In genomic region chr1:67717876-67718275, GRCh38 we compare ENCODE assay signal across 21 cellular contexts. TPM values are rescaled to one million over a fixed set of nuclear protein-coding genes. Genes with fewer than 3 reads are reported as not detected.
DNase-seq lines count a peak whose midpoint lies in the region; ATAC-seq and TF ChIP-seq lines count a peak whose summit lies in the region.
"Had no signal": no experiment of that assay in that cellular context is flagged by ENCODE, and none has a peak within 500 bp of the region (broad histone marks: within the 10 kb centered on the region; RNA-seq: fewer than 3 reads in every experiment).

No MANE protein-coding gene starts in this region.

- H2AFZ ChIP-seq in GM23338: no peak overlapping the region

- peaks cover 15% of the 10 kb centered on the region; the same call in 2 of the 3 replicates for H3K4me1 Mint-ChIP-seq in GM23338
- H3K4me1 Mint-ChIP-seq: CD4-positive, CD25-positive, alpha-beta regulatory T cell; stimulated activated effector memory CD8-positive, alpha-beta T cell treated with anti-CD3 and anti-CD28 coated beads, Interleukin-12 subunit alpha, Interleukin-12 subunit beta, amount 100 ng/mL, for 72 hours had no signal

- peak; percentile 35 for DNase-seq in NCI-H2029 (lab: John Stamatoyannopoulos, UW)
- DNase-seq in NCI-H2029 treated with DMSO at 0.1 percent for 48 hours (lab: John Stamatoyannopoulos, UW): no peak
- DNase-seq in RWPE2 (ENCODE audit: low spot score): no peak
- DNase-seq in foreskin fibroblast: peak; percentile 62 to 82
- DNase-seq in psoas muscle: no peak
- no peak for DNase-seq in GM23338 (ENCODE audit: low spot score)
- DNase-seq in posterior cingulate gyrus: no peak
- DNase-seq: activated CD4-positive, alpha-beta T cell treated with anti-CD3 and anti-CD28 coated beads, Interleukin-2, amount 50 U/mL, for 4 hours; activated T-cell treated with anti-CD3 and anti-CD28 coated beads, Interleukin-2, amount 50 U/mL, for 48 hours; CD4-positive, CD25-positive, alpha-beta regulatory T cell; glutamatergic neuron; islet precursor cell; Kasumi-1; NCI-H1694; NCI-H446 treated with DMSO at 0.1 percent for 48 hours had no signal

- no peak overlapping the region for H3K4me3 Mint-ChIP-seq in GM23338
- H3K4me3 Mint-ChIP-seq: CD4-positive, CD25-positive, alpha-beta regulatory T cell; stimulated activated effector memory CD8-positive, alpha-beta T cell treated with anti-CD3 and anti-CD28 coated beads, Interleukin-12 subunit alpha, Interleukin-12 subunit beta, amount 100 ng/mL, for 72 hours; type B pancreatic cell had no signal

- H3F3A ChIP-seq in GM23338 (replicated peaks; ENCODE audit: low read depth): no peaks in the 10 kb centered on the region

- H3K36me3 ChIP-seq in RWPE2 (ENCODE audit: low read depth) (no peaks in the 10 kb centered on the region), psoas muscle (ENCODE audit: insufficient read depth in 1 of 2, low read depth in 1 of 2) (no peaks in the 10 kb centered on the region), GM23338 (ENCODE audit: insufficient read depth) (no peaks in the 10 kb centered on the region)

- peak overlapping the region; percentile 57 for H3K27ac ChIP-seq in RWPE2 (ENCODE audit: poor library complexity, severe bottlenecking)
- no peak overlapping the region for H3K27ac ChIP-seq in psoas muscle
- H3K27ac ChIP-seq in GM23338 (ENCODE audit: low read depth): no peak overlapping the region
- H3K27ac ChIP-seq: 22Rv1, SK-N-MC had no signal

- H3K9me2 ChIP-seq in GM23338 (ENCODE audit: insufficient read depth): no peaks in the 10 kb centered on the region

- no peak overlapping the region for H3K4me2 ChIP-seq in GM23338

- no peak for TF ChIP-seq CTCF in RWPE2 (IDR thresholded peaks at IDR 0.05; ENCODE audit: poor library complexity, severe bottlenecking)
- no peak for TF ChIP-seq CTCF in foreskin fibroblast (IDR thresholded peaks at IDR 0.05; ENCODE audit: low read depth, low read length)
- TF ChIP-seq CTCF in psoas muscle (IDR thresholded peaks at IDR 0.05): no peak
- TF ChIP-seq CTCF in GM23338 (conservative IDR thresholded peaks at IDR 0.05; ENCODE audit: low read depth in 2 of 2): no peak

- 77 to 90% (median 85%) methylated on average over 4 of the region's 4 CpGs for WGBS in psoas muscle, 3 donors

- H3K9me3 Mint-ChIP-seq in GM23338: no peaks in the 10 kb centered on the region
- H3K9me3 Mint-ChIP-seq: stimulated activated effector memory CD8-positive, alpha-beta T cell treated with anti-CD3 and anti-CD28 coated beads, Interleukin-12 subunit alpha, Interleukin-12 subunit beta, amount 100 ng/mL, for 72 hours; type B pancreatic cell had no signal

- no peaks in the 10 kb centered on the region for H3K36me3 Mint-ChIP-seq in GM23338 (ENCODE audit: low read depth)
- H3K36me3 Mint-ChIP-seq: CD4-positive, CD25-positive, alpha-beta regulatory T cell; stimulated activated effector memory CD8-positive, alpha-beta T cell treated with anti-CD3 and anti-CD28 coated beads, Interleukin-12 subunit alpha, Interleukin-12 subunit beta, amount 100 ng/mL, for 72 hours; type B pancreatic cell had no signal

- ATAC-seq in RWPE2 (ENCODE audit: low read depth): peak; percentile 44; the same call in 2 of the 3 replicates
- peak; percentile 62 to 85 (median 78) for ATAC-seq in psoas muscle
- ATAC-seq in GM23338: no peak
- ATAC-seq in HG03520 (IDR thresholded peaks at IDR 0.05; ENCODE audit: unreplicated experiment): no peak
- ATAC-seq: stimulated activated effector memory CD8-positive, alpha-beta T cell treated with anti-CD3 and anti-CD28 coated beads, Interleukin-12 subunit alpha, Interleukin-12 subunit beta, amount 100 ng/mL, for 72 hours had no signal

- H3K9me3 ChIP-seq in RWPE2 (ENCODE audit: severe bottlenecking) (no peaks in the 10 kb centered on the region), psoas muscle (no peaks in the 10 kb centered on the region)

- H4K20me1 ChIP-seq in GM23338 (replicated peaks; ENCODE audit: insufficient read depth): no peaks in the 10 kb centered on the region; the same call in none of the 2 replicates

- H3K27ac Mint-ChIP-seq in GM23338: no peak overlapping the region
- H3K27ac Mint-ChIP-seq: CD4-positive, CD25-positive, alpha-beta regulatory T cell; stimulated activated effector memory CD8-positive, alpha-beta T cell treated with anti-CD3 and anti-CD28 coated beads, Interleukin-12 subunit alpha, Interleukin-12 subunit beta, amount 100 ng/mL, for 72 hours; type B pancreatic cell had no signal

- peaks cover 42% of the 10 kb centered on the region for H3K4me1 ChIP-seq in RWPE2 (ENCODE audit: insufficient read depth, poor library complexity, severe bottlenecking)
- H3K4me1 ChIP-seq in psoas muscle: peaks cover 21% of the 10 kb centered on the region
- H3K4me1 ChIP-seq in GM23338 (ENCODE audit: insufficient read depth): peaks cover 13% of the 10 kb centered on the region

- intact Hi-C loops in psoas muscle (cut with DNase I): no loop called here
- intact Hi-C loops in posterior cingulate gyrus (cut with DNase I): no loop called here

- H3K4me3 ChIP-seq in RWPE2 (ENCODE audit: severe bottlenecking) (no peak overlapping the region), foreskin fibroblast (ENCODE audit: low read depth in 1 of 2, low read length in 2 of 2) (no peak overlapping the region), psoas muscle (no peak overlapping the region), GM23338 (no peak overlapping the region)
- H3K4me3 ChIP-seq: SK-N-MC, skin epidermis had no signal

- no peaks in the 10 kb centered on the region for H3K27me3 ChIP-seq in RWPE2 (ENCODE audit: insufficient read depth, poor library complexity, severe bottlenecking)
- H3K27me3 ChIP-seq in psoas muscle (ENCODE audit: insufficient read depth in 3 of 3, low read length in 2 of 3): no peaks in the 10 kb centered on the region
- H3K27me3 ChIP-seq in GM23338 (ENCODE audit: insufficient read depth): no peaks in the 10 kb centered on the region

- no peaks in the 10 kb centered on the region for H3K27me3 Mint-ChIP-seq in GM23338 (ENCODE audit: insufficient read depth, low read depth, poor library complexity)
- H3K27me3 Mint-ChIP-seq: CD4-positive, CD25-positive, alpha-beta regulatory T cell; type B pancreatic cell had no signal

- no peaks in the 10 kb centered on the region for H3K79me2 ChIP-seq in GM23338 (replicated peaks; ENCODE audit: insufficient read depth)

TF ChIP-seq in GM23338, 12 proteins besides CTCF, POLR2A, EP300 and RAD21 (continues in another document):
- no peak for TF ChIP-seq ZNF331 (CRISPR knock-in tag; IDR thresholded peaks at IDR 0.05; ENCODE audit: low read depth)

RNA-seq across cellular contexts. Expression of gene GADD45A, which starts 32.9 kb away (rescaled TPM):
- 100 to 1,000 TPM in 3 of 4 donors, 10 to 100 TPM in 1; 93.5 to 505 (median 230) TPM for total RNA-seq in psoas muscle
- polyA plus RNA-seq in psoas muscle: 100 to 1,000 TPM in 2 of 3 donors, 10 to 100 TPM in 1; 88.8 to 248 (median 197) TPM
- 25.9 and 30.8 TPM in 2 replicates for total RNA-seq in GM23338 (2014; rRNA removed; shearing (Covaris generic))
- 36.2 and 39.5 TPM in 2 replicates for polyA plus RNA-seq in GM23338 (2016; fragmentation: Nextera tagmentation; extraction: Ambion mirVana)

Comparison
In these comparisons a context has a peak if more than half of its experiments do, and no peak if none do; other contexts are left out.
1. DNase-seq: peak in NCI-H2029 (single experiment) and foreskin fibroblast (2 of 2); none in NCI-H2029 treated with DMSO at 0.1 percent for 48 hours (single experiment), RWPE2 (single experiment), psoas muscle (0 of 2), GM23338 (single experiment) and posterior cingulate gyrus (0 of 10).
2. ATAC-seq: peak in RWPE2 (single experiment) and psoas muscle (4 of 4); none in GM23338 (single experiment) and HG03520 (single experiment).